8 cellular contexts compared by ENCODE assay signal in genomic region chr19:531753-532571, GRCh38. TPM values are rescaled to one million over a fixed set of nuclear protein-coding genes. Genes with fewer than 3 reads are reported as not detected.
DNase-seq lines count a peak whose midpoint lies in the region; ATAC-seq, FAIRE-seq and TF ChIP-seq lines count a peak whose summit lies in the region.

CDC34 (plus strand) TSS chr19:531760; CDS start chr19:531932, 172 bp downstream.

- H3K9me3 ChIP-seq in gastroesophageal sphincter (no peaks in the 10 kb centered on the region), pancreas (no peaks in the 10 kb centered on the region)

- H3K27me3 ChIP-seq in gastroesophageal sphincter, result peaks cover 5% of the 10 kb centered on the region
- H3K27me3 ChIP-seq in pancreas, result no peaks in the 10 kb centered on the region

- TF ChIP-seq POLR2A in gastroesophageal sphincter (IDR thresholded peaks at IDR 0.05), result peak in 1 of 2 donors; percentile 89

- peak within 1 kb of the TSS; percentile 91 for H3K4me3 Mint-ChIP-seq in activated naive CD4-positive, alpha-beta T cell treated with anti-CD3 and anti-CD28 coated beads, Interleukin-2, amount 10 ng/mL, durations not matched to agents 7 days and 5 days

- H3K27ac ChIP-seq in gastroesophageal sphincter (peak within 1 kb of the TSS; percentile 93 to 98 (median 98)), pancreas (peak within 1 kb of the TSS; percentile 78 to 94 (median 86))

- H3K4me1 ChIP-seq in gastroesophageal sphincter (peaks cover 0 to 50% (median 21%) of the 10 kb centered on the region in 3 donors), pancreas (peaks cover 7 to 23% (median 13%) of the 10 kb centered on the region in 3 donors)

- ATAC-seq in HG03066 (IDR thresholded peaks at IDR 0.05; ENCODE audit: low read depth, unreplicated experiment) (peak; percentile 25), gastroesophageal sphincter (peak; percentile 26), pancreas (peak; percentile 3 to 8 (median 5))

- no peak for TF ChIP-seq EP300 in gastroesophageal sphincter (IDR thresholded peaks at IDR 0.05)

- CTCF ChIA-PET in activated naive CD4-positive, alpha-beta T cell treated with anti-CD3 and anti-CD28 coated beads, Interleukin-2, amount 10 ng/mL, durations not matched to agents 7 days and 5 days (lab: Charles Lee), result interaction anchor here (0.8 to 7.9 kb wide), 7 partner anchors 10 to 52 kb away, joined by 3 to 71 read pairs (median 4); partner anchors contain the start of gene GZMM

- H3K36me3 ChIP-seq in gastroesophageal sphincter (peaks cover 3 to 21% of the 10 kb centered on the region in 2 donors), pancreas (peaks cover 0 to 10% (median 6%) of the 10 kb centered on the region in 3 donors)

- H3K4me3 ChIP-seq in WI38 (ENCODE audit: low read depth, low read length), result peak within 1 kb of the TSS; percentile 93
- peak within 1 kb of the TSS; percentile 91 to 99 for H3K4me3 ChIP-seq in gastroesophageal sphincter
- peak within 1 kb of the TSS; percentile 93 to 100 (median 96) for H3K4me3 ChIP-seq in pancreas

- intact Hi-C loops in pancreas (cut with DNase I), result no loop called here

- H3K27ac Mint-ChIP-seq in activated naive CD4-positive, alpha-beta T cell treated with anti-CD3 and anti-CD28 coated beads, Interleukin-2, amount 10 ng/mL, durations not matched to agents 7 days and 5 days, result peak within 1 kb of the TSS; percentile 93

- WGBS in gastroesophageal sphincter (ENCODE audit: low coverage in 1 of 2), 2 donors, result 2% methylated on average over 9 of the region's 84 CpGs; no CpG with 5 or more reads in 1 of the 2 donors
- WGBS in pancreas, 2 donors, result 1% methylated on average over 59 to 84 of the region's 84 CpGs

- no peak for DNase-seq in activated naive CD4-positive, alpha-beta T cell treated with anti-CD3 and anti-CD28 coated beads, Interleukin-2, amount 10 ng/mL, durations not matched to agents 7 days and 5 days
- no peak for DNase-seq in activated naive CD4-positive, alpha-beta T cell treated with Interleukin-2 at 50 U/mL for 16 hours
- DNase-seq in pancreas (peak in 1 of 6 donors; percentile 59), SW480 (ENCODE audit: low spot score) (no peak), ecto neural progenitor cell (ENCODE audit: low spot score) (no peak)

- peaks cover 23% of the 10 kb centered on the region for H3K4me1 Mint-ChIP-seq in activated naive CD4-positive, alpha-beta T cell treated with anti-CD3 and anti-CD28 coated beads, Interleukin-2, amount 10 ng/mL, durations not matched to agents 7 days and 5 days

- FAIRE-seq in pancreas (lab: Jason Lieb, UNC), result no peak

- peaks cover 4% of the 10 kb centered on the region for H3K36me3 Mint-ChIP-seq in activated naive CD4-positive, alpha-beta T cell treated with anti-CD3 and anti-CD28 coated beads, Interleukin-2, amount 10 ng/mL, durations not matched to agents 7 days and 5 days

- H3K9me3 Mint-ChIP-seq in activated naive CD4-positive, alpha-beta T cell treated with anti-CD3 and anti-CD28 coated beads, Interleukin-2, amount 10 ng/mL, durations not matched to agents 7 days and 5 days, result no peaks in the 10 kb centered on the region

- TF ChIP-seq CTCF in WI38 (IDR thresholded peaks at IDR 0.05; ENCODE audit: low read depth, low read length) (no peak), gastroesophageal sphincter (IDR thresholded peaks at IDR 0.05) (no peak), pancreas (IDR thresholded peaks at IDR 0.05) (no peak)

- peaks cover 14% of the 10 kb centered on the region for H3K27me3 Mint-ChIP-seq in activated naive CD4-positive, alpha-beta T cell treated with anti-CD3 and anti-CD28 coated beads, Interleukin-2, amount 10 ng/mL, durations not matched to agents 7 days and 5 days

RNA-seq across cellular contexts. Expression of gene CDC34, which starts in this region (rescaled TPM):
- 10 to 100 TPM; 43.2 to 86.9 (median 70.2) TPM for total RNA-seq in gastroesophageal sphincter
- 10 to 100 TPM; 26.2 to 49.4 (median 39.1) TPM for total RNA-seq in pancreas
- polyA plus RNA-seq in pancreas, result 100 to 1,000 TPM in 1 of 2 donors, 10 to 100 TPM in 1; 80.0 to 107 TPM
